ENCODE assay signal across 25 cellular contexts in genomic region chr10:126128581-126128980, GRCh38.
A peak's percentile ranks its signal among the peaks of the same experiment; 100 is the strongest.
DNase-seq lines count a peak whose midpoint lies in the region; ATAC-seq, FAIRE-seq and TF ChIP-seq lines count a peak whose summit lies in the region.
"Had no signal": no experiment of that assay in that cellular context is flagged by ENCODE, and none has a peak within 500 bp of the region (broad histone marks: within the 10 kb centered on the region; RNA-seq: fewer than 3 reads in every experiment).

No MANE protein-coding gene starts in this region.

- H2BK120ac ChIP-seq in H1 (replicated peaks; ENCODE audit: low read depth, low read length) (no peak overlapping the region), neuronal stem cell (ENCODE audit: low read depth, low read length) (no peak overlapping the region)

- no peak overlapping the region for H3K56ac ChIP-seq in H1 (replicated peaks; ENCODE audit: insufficient read length, low read depth, low read length)

- H4K5ac ChIP-seq in H1 (ENCODE audit: insufficient read length, low read depth, low read length), result no peak overlapping the region

- H3K36me3 ChIP-seq in H1 (ENCODE audit: control insufficient read depth in 2 of 4, insufficient read depth in 4 of 4, low read length in 3 of 4), result no peaks in the 10 kb centered on the region
- no peaks in the 10 kb centered on the region for H3K36me3 ChIP-seq in neuronal stem cell (replicated peaks in 1 of 2; ENCODE audit: control insufficient read depth in 2 of 2, insufficient read depth in 2 of 2, low read length in 2 of 2)
- H3K36me3 ChIP-seq: BE2C; BLaER1 treated with 17β-estradiol and CSF1 and Interleukin-3, amounts not matched to agents 10 nM and 100 nM had no signal

- H3K4me1 Mint-ChIP-seq in WTC11 (peaks cover 15% of the 10 kb centered on the region), nephron (peaks cover 39% of the 10 kb centered on the region)
- H3K4me1 Mint-ChIP-seq in CD4-positive, alpha-beta T cell (ENCODE audit: low read depth), result no peaks in the 10 kb centered on the region
- no peaks in the 10 kb centered on the region for H3K4me1 Mint-ChIP-seq in activated naive CD4-positive, alpha-beta T cell treated with anti-CD3 and anti-CD28 coated beads for 36 hours (ENCODE audit: low read depth)

- CTCF ChIA-PET in WTC11 (lab: Charles Lee), result interaction anchor here (1.1 kb wide), 1 partner anchor 469 kb away, joined by 3 read pairs; no protein-coding TSS in a partner anchor
- CTCF ChIA-PET in H1 (lab: Charles Lee; ENCODE audit: partially characterized antibody), result interaction anchor here (0.5 kb wide), 1 partner anchor 247 kb away, joined by 3 read pairs; no protein-coding TSS in a partner anchor
- CTCF ChIA-PET in CD4-positive, alpha-beta T cell (lab: Charles Lee), result no interaction called here
- CTCF ChIA-PET in activated naive CD4-positive, alpha-beta T cell treated with anti-CD3 and anti-CD28 coated beads for 36 hours (lab: Charles Lee), result no interaction called here

- WGBS in H1 (ENCODE audit: extremely low coverage in 1 of 2, insufficient coverage in 1 of 2, insufficient read length in 1 of 2, insufficient replicate concordance in 2 of 2, low coverage in 1 of 2, low lambda C conversion rate in 2 of 2, missing lambda C conversion rate in 1 of 2), 2 experiments, result 91% methylated on average over 21 of the region's 21 CpGs; no CpG with 5 or more reads in 1 of the 2 experiments
- no CpG with 5 or more reads among the region's 21 CpGs for WGBS in neuronal stem cell (ENCODE audit: extremely low coverage in 2 of 2, insufficient read length in 2 of 2, insufficient replicate concordance in 1 of 2), 2 donors

- DNase-seq in WTC11 (ENCODE audit: low spot score) (no peak), H1 (ENCODE audit: low read depth in 1 of 2, low spot score in 2 of 2) (no peak), neuronal stem cell (ENCODE audit: low spot score) (no peak), glomerular visceral epithelial cell (ENCODE audit: extremely low spot score) (no peak)
- no peak for DNase-seq in CD4-positive, alpha-beta T cell
- no peak for DNase-seq in activated naive CD4-positive, alpha-beta T cell treated with anti-CD3 and anti-CD28 coated beads for 36 hours
- DNase-seq: 8988T; ACHN; AML-193; BE2C; Calu3; CD4-positive, alpha-beta memory T cell; COR-L47; DMS53; DMS79 treated with DMSO at 0.1 percent for 48 hours; GF-D8; GM23248; H9; HFFc6 had no signal

- no peak overlapping the region for H2BK5ac ChIP-seq in H1 (ENCODE audit: low read depth, low read length)
- no peak overlapping the region for H2BK5ac ChIP-seq in neuronal stem cell (ENCODE audit: low read length)

- H3K4me1 ChIP-seq in H1 (replicated peaks in 1 of 4; ENCODE audit: control insufficient read depth in 3 of 4, insufficient read depth in 4 of 4, low read length in 3 of 4) (peaks cover 0 to 5% (median 1%) of the 10 kb centered on the region in 4 experiments; a peak in 3 of 7 replicates), neuronal stem cell (ENCODE audit: control insufficient read depth in 2 of 2, insufficient read depth in 1 of 2, low read depth in 1 of 2, low read length in 2 of 2) (peaks cover 6 to 12% of the 10 kb centered on the region in 2 donors)
- H3K4me1 ChIP-seq: A549; BLaER1 treated with 17β-estradiol and CSF1 and Interleukin-3, amounts not matched to agents 10 nM and 100 nM had no signal

- ATAC-seq in WTC11, result no peak
- no peak for ATAC-seq in CD4-positive, alpha-beta T cell (ENCODE audit: poor library complexity)
- ATAC-seq: A549, HCT116 had no signal

- H2BK12ac ChIP-seq in H1 (ENCODE audit: low read depth, low read length), result 0 out of 2 replicates have a peak overlapping the region, but pooled peaks have one; percentile 39
- peak overlapping the region; percentile 42 for H2BK12ac ChIP-seq in neuronal stem cell (ENCODE audit: low read length)

- no peak overlapping the region for H3K27ac ChIP-seq in H1 (ENCODE audit: low read depth, low read length)
- H3K27ac ChIP-seq in neuronal stem cell (replicated peaks; ENCODE audit: low read length), result no peak overlapping the region
- H3K27ac ChIP-seq in CD4-positive, alpha-beta T cell (ENCODE audit: low read depth, low read length), result no peak overlapping the region
- H3K27ac ChIP-seq: A549; BLaER1 treated with 17β-estradiol and CSF1 and Interleukin-3, amounts not matched to agents 10 nM and 100 nM; GM23248 had no signal

- TF ChIP-seq EP300 in H1 (IDR thresholded peaks at IDR 0.05; ENCODE audit: borderline replicate concordance in 1 of 2, low read depth in 2 of 2, low read length in 2 of 2), result no peak

- H4K8ac ChIP-seq in H1 (ENCODE audit: extremely low read depth, insufficient read depth, low read length), result no peak overlapping the region; the same call in 1 of the 2 replicates
- no peak overlapping the region for H4K8ac ChIP-seq in neuronal stem cell (ENCODE audit: low read depth, low read length)

- H2AK5ac ChIP-seq in H1 (ENCODE audit: low read depth, low read length) (no peak overlapping the region), neuronal stem cell (ENCODE audit: low read depth, low read length) (peak overlapping the region; percentile 22)

- H2AFZ ChIP-seq in H1 (ENCODE audit: low read length), result no peak overlapping the region
- no peak overlapping the region for H2AFZ ChIP-seq in neuronal stem cell (ENCODE audit: low read length)
- H2AFZ ChIP-seq: GM23248 had no signal

- H3K27me3 Mint-ChIP-seq in WTC11 (ENCODE audit: low read depth), result peaks cover 27% of the 10 kb centered on the region
- H3K27me3 Mint-ChIP-seq in nephron (ENCODE audit: low read depth), result peaks cover 8% of the 10 kb centered on the region
- no peaks in the 10 kb centered on the region for H3K27me3 Mint-ChIP-seq in CD4-positive, alpha-beta T cell
- H3K27me3 Mint-ChIP-seq in activated naive CD4-positive, alpha-beta T cell treated with anti-CD3 and anti-CD28 coated beads for 36 hours (ENCODE audit: low read depth), result no peaks in the 10 kb centered on the region
- H3K27me3 Mint-ChIP-seq: CD4-positive, alpha-beta memory T cell had no signal

- no peaks in the 10 kb centered on the region for H3K23me2 ChIP-seq in H1 (ENCODE audit: low read depth, low read length)

- H3K4me2 ChIP-seq in H1 (ENCODE audit: insufficient read depth in 1 of 2, low read depth in 2 of 2, low read length in 2 of 2), result no peak overlapping the region
- H3K4me2 ChIP-seq in neuronal stem cell (ENCODE audit: insufficient read depth, low read length, poor library complexity, severe bottlenecking), result no peak overlapping the region
- H3K4me2 ChIP-seq: A549; BLaER1 treated with 17β-estradiol and CSF1 and Interleukin-3, amounts not matched to agents 10 nM and 100 nM had no signal

- H3K4me3 ChIP-seq in H1 (ENCODE audit: extremely low read depth in 1 of 4, insufficient read depth in 2 of 4, low read depth in 3 of 4, low read length in 4 of 4) (no peak overlapping the region), neuronal stem cell (ENCODE audit: low read length in 2 of 2) (no peak overlapping the region)
- H3K4me3 ChIP-seq: A549; BLaER1 treated with 17β-estradiol and CSF1 and Interleukin-3, amounts not matched to agents 10 nM and 100 nM; GM23248 had no signal

- H3K9ac ChIP-seq in H1 (replicated peaks in 1 of 4; ENCODE audit: extremely low read depth in 1 of 4, low read depth in 3 of 4, low read length in 3 of 4) (no peak overlapping the region), neuronal stem cell (ENCODE audit: low read depth, low read length, poor library complexity) (peak overlapping the region; percentile 55)
- H3K9ac ChIP-seq: BLaER1 treated with 17β-estradiol and CSF1 and Interleukin-3, amounts not matched to agents 10 nM and 100 nM; GM23248 had no signal

- peaks cover 0 to 2% (median 0%) of the 10 kb centered on the region in 4 experiments; a peak in 3 of 7 replicates for H3K27me3 ChIP-seq in H1 (replicated peaks in 1 of 4; ENCODE audit: control insufficient read depth in 3 of 4, extremely low read depth in 1 of 4, insufficient read depth in 3 of 4, low read length in 3 of 4)
- no peaks in the 10 kb centered on the region for H3K27me3 ChIP-seq in neuronal stem cell (ENCODE audit: control insufficient read depth in 3 of 3, insufficient read depth in 3 of 3, low read depth in 1 of 3, low read length in 3 of 3)
- no peaks in the 10 kb centered on the region for H3K27me3 ChIP-seq in CD4-positive, alpha-beta T cell (ENCODE audit: control insufficient read depth, insufficient read depth, low read length)
- H3K27me3 ChIP-seq: BE2C; BLaER1 treated with 17β-estradiol and CSF1 and Interleukin-3, amounts not matched to agents 10 nM and 100 nM had no signal

- H3K9me3 ChIP-seq in H1 (ENCODE audit: insufficient read depth in 2 of 2, low read depth in 1 of 2, low read length in 1 of 2), result no peaks in the 10 kb centered on the region
- peaks cover 0 to 3% of the 10 kb centered on the region in 2 donors for H3K9me3 ChIP-seq in neuronal stem cell (replicated peaks in 1 of 2; ENCODE audit: control insufficient read depth in 2 of 2, insufficient read depth in 1 of 2, low read depth in 1 of 2, low read length in 2 of 2)
- no peaks in the 10 kb centered on the region for H3K9me3 ChIP-seq in CD4-positive, alpha-beta T cell (ENCODE audit: control insufficient read depth, low read length)
- H3K9me3 ChIP-seq: A549; BE2C; BLaER1 treated with 17β-estradiol and CSF1 and Interleukin-3, amounts not matched to agents 10 nM and 100 nM had no signal

- H3K4me3 Mint-ChIP-seq in WTC11, result no peak overlapping the region
- H3K4me3 Mint-ChIP-seq in nephron, result no peak overlapping the region
- H3K4me3 Mint-ChIP-seq in CD4-positive, alpha-beta T cell, result no peak overlapping the region
- no peak overlapping the region for H3K4me3 Mint-ChIP-seq in activated naive CD4-positive, alpha-beta T cell treated with anti-CD3 and anti-CD28 coated beads for 36 hours
- H3K4me3 Mint-ChIP-seq: CD14-positive monocyte; CD4-positive, alpha-beta memory T cell; H9; HFFc6 had no signal

- intact Hi-C loops in CD4-positive, alpha-beta T cell (cut with DNase I, micrococcal nuclease), result no loop called here
- intact Hi-C loops in activated naive CD4-positive, alpha-beta T cell treated with anti-CD3 and anti-CD28 coated beads for 36 hours (cut with micrococcal nuclease), result no loop called here

- no peaks in the 10 kb centered on the region for H3K79me2 ChIP-seq in H1 (ENCODE audit: control insufficient read depth in 1 of 2, insufficient read depth in 2 of 2, low read length in 2 of 2)

- no peak for FAIRE-seq in H1 (lab: Jason Lieb, UNC)
- FAIRE-seq: A549, GM12892 had no signal

- POLR2A ChIA-PET in WTC11 (lab: Charles Lee) (no interaction called here), H1 (lab: Charles Lee; ENCODE audit: partially characterized antibody) (interaction anchor here (1.0 kb wide), 1 partner anchor 24 kb away, joined by 3 read pairs; no protein-coding TSS in a partner anchor)
- POLR2A ChIA-PET in CD4-positive, alpha-beta T cell (lab: Charles Lee), result no interaction called here

- TF ChIP-seq RAD21 in H1 (IDR thresholded peaks at IDR 0.05 in 1 of 2, conservative IDR thresholded peaks at IDR 0.05 in 1 of 2; ENCODE audit: low read depth in 2 of 2, low read length in 2 of 2), result no peak

- no peak overlapping the region for H4K91ac ChIP-seq in H1 (replicated peaks; ENCODE audit: insufficient read length, low read length)
- H4K91ac ChIP-seq in neuronal stem cell (ENCODE audit: low read depth, low read length, poor library complexity), result no peak overlapping the region

- H2BK15ac ChIP-seq in H1 (ENCODE audit: low read length), result no peak overlapping the region
- no peak overlapping the region for H2BK15ac ChIP-seq in neuronal stem cell (ENCODE audit: low read length)

- no peak overlapping the region for H2BK20ac ChIP-seq in H1 (ENCODE audit: low read length)

- H4K20me1 ChIP-seq in H1 (replicated peaks in 1 of 2; ENCODE audit: control insufficient read depth in 1 of 2, insufficient read depth in 2 of 2, low read length in 2 of 2), result no peaks in the 10 kb centered on the region
- H4K20me1 ChIP-seq: BLaER1 treated with 17β-estradiol and CSF1 and Interleukin-3, amounts not matched to agents 10 nM and 100 nM had no signal

- H3K36me3 Mint-ChIP-seq in WTC11 (no peaks in the 10 kb centered on the region), nephron (ENCODE audit: low read depth) (peaks cover 7% of the 10 kb centered on the region)
- no peaks in the 10 kb centered on the region for H3K36me3 Mint-ChIP-seq in CD4-positive, alpha-beta T cell (ENCODE audit: low read depth)
- no peaks in the 10 kb centered on the region for H3K36me3 Mint-ChIP-seq in activated naive CD4-positive, alpha-beta T cell treated with anti-CD3 and anti-CD28 coated beads for 36 hours (ENCODE audit: low read depth)
- H3K36me3 Mint-ChIP-seq: CD14-positive monocyte; CD4-positive, alpha-beta memory T cell had no signal

- TF ChIP-seq CTCF in WTC11 (IDR thresholded peaks at IDR 0.05) (no peak), H1 (IDR thresholded peaks at IDR 0.05; ENCODE audit: control extremely low read depth in 1 of 3, insufficient read depth in 1 of 3, low read depth in 1 of 3, low read length in 3 of 3) (no peak), nephron (IDR thresholded peaks at IDR 0.05; ENCODE audit: unreplicated experiment in 3 of 3) (no peak)
- no peak for TF ChIP-seq CTCF in CD4-positive, alpha-beta T cell (IDR thresholded peaks at IDR 0.05)

- 0 out of 2 replicates have a peak overlapping the region, but pooled peaks have one; percentile 8 for H3K27ac Mint-ChIP-seq in WTC11
- H3K27ac Mint-ChIP-seq in nephron, result peak overlapping the region in 2 of 3 experiments; percentile 30 to 32
- no peak overlapping the region for H3K27ac Mint-ChIP-seq in CD4-positive, alpha-beta T cell
- H3K27ac Mint-ChIP-seq in activated naive CD4-positive, alpha-beta T cell treated with anti-CD3 and anti-CD28 coated beads for 36 hours, result no peak overlapping the region
- H3K27ac Mint-ChIP-seq: HFFc6 had no signal

- H3K18ac ChIP-seq in H1 (ENCODE audit: extremely low read depth, low read length) (no peak overlapping the region), neuronal stem cell (ENCODE audit: low read length) (peak overlapping the region; percentile 49)

- H3K23ac ChIP-seq in H1 (ENCODE audit: insufficient read length) (no peak overlapping the region), neuronal stem cell (ENCODE audit: low read depth, low read length, poor library complexity) (no peak overlapping the region)

- H3K79me1 ChIP-seq in H1 (ENCODE audit: low read depth, low read length) (no peaks in the 10 kb centered on the region), neuronal stem cell (ENCODE audit: low read depth, low read length) (no peaks in the 10 kb centered on the region)

- H3K14ac ChIP-seq in H1 (ENCODE audit: insufficient read length), result no peak overlapping the region
- H3K14ac ChIP-seq in neuronal stem cell (ENCODE audit: low read length), result peak overlapping the region; percentile 9

- peaks cover 15% of the 10 kb centered on the region for H3K9me3 Mint-ChIP-seq in WTC11
- peaks cover under 1% of the 10 kb centered on the region for H3K9me3 Mint-ChIP-seq in nephron
- no peaks in the 10 kb centered on the region for H3K9me3 Mint-ChIP-seq in CD4-positive, alpha-beta T cell
- H3K9me3 Mint-ChIP-seq in activated naive CD4-positive, alpha-beta T cell treated with anti-CD3 and anti-CD28 coated beads for 36 hours, result peaks cover 4% of the 10 kb centered on the region
- H3K9me3 Mint-ChIP-seq: HFFc6 had no signal

- H3K4ac ChIP-seq in H1 (replicated peaks; ENCODE audit: insufficient read length, low read depth, low read length) (no peak overlapping the region), neuronal stem cell (ENCODE audit: low read length) (no peak overlapping the region)

- no peak for TF ChIP-seq POLR2A in H1 (IDR thresholded peaks at IDR 0.05; ENCODE audit: control extremely low read depth in 1 of 2, low read depth in 2 of 2, low read length in 2 of 2)

Comparison
In these comparisons a context has a peak if more than half of its experiments do, and no peak if none do; other contexts are left out.
1. H3K27ac Mint-ChIP-seq: peak in WTC11 (single experiment) and nephron (2 of 3); none in CD4-positive, alpha-beta T cell (single experiment) and activated naive CD4-positive, alpha-beta T cell treated with anti-CD3 and anti-CD28 coated beads for 36 hours (single experiment).
2. CTCF ChIA-PET loops: an anchor here in WTC11 (1.1 kb wide) and H1 (0.5 kb wide); none called in CD4-positive, alpha-beta T cell and activated naive CD4-positive, alpha-beta T cell treated with anti-CD3 and anti-CD28 coated beads for 36 hours.